Comparison of ENCODE assay signal across 19 cellular contexts in the genomic region with DNA sequence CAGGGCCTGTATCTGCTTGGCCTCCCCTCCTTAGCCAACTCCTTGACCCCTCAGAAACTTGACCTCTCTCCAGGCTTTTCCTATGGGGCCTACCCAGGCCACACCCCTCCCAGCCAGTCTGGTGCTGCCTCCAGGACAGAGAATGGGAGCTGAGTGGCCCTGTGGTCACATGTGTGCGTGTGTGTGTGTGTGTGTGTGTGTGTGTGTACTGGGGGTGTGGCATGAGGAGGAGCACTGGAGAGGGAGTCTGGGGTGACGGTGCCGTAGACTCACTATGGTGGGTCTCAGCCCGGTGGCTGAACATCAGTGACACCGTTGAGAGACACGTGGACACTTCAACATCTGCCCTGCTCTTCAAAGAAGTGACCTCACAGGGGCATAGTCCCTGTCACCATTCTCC.
DNase-seq lines count a peak whose midpoint lies in the region; ATAC-seq, FAIRE-seq and TF ChIP-seq lines count a peak whose summit lies in the region.
"Had no signal": no experiment of that assay in that cellular context is flagged by ENCODE, and none has a peak within 500 bp of the region (broad histone marks: within the 10 kb centered on the region; RNA-seq: fewer than 3 reads in every experiment).

No MANE protein-coding gene starts in this region.

- H3K27ac Mint-ChIP-seq in glutamatergic neuron (ENCODE audit: unreplicated experiment) (peak overlapping the region; percentile 11), progenitor cell of endocrine pancreas (peak overlapping the region; percentile 33)
- H3K27ac Mint-ChIP-seq in activated CD4-positive, alpha-beta T cell treated with anti-CD3 and anti-CD28 coated beads, Interleukin-2, amount 10 ng/mL, durations not matched to agents 24 days and 14 days, result no peak overlapping the region
- H3K27ac Mint-ChIP-seq: CD4-positive, alpha-beta memory T cell; HFFc6 had no signal

- H3K27me3 ChIP-seq in body of pancreas, result peaks cover 0 to 6% of the 10 kb centered on the region in 2 donors

- TF ChIP-seq CTCF in body of pancreas (IDR thresholded peaks at IDR 0.05) (no peak), glutamatergic neuron (IDR thresholded peaks at IDR 0.05; ENCODE audit: partially characterized antibody, unreplicated experiment) (no peak), progenitor cell of endocrine pancreas (IDR thresholded peaks at IDR 0.05; ENCODE audit: unreplicated experiment) (no peak)

- H3K27me3 Mint-ChIP-seq in glutamatergic neuron (ENCODE audit: unreplicated experiment), result peaks cover 35% of the 10 kb centered on the region
- H3K27me3 Mint-ChIP-seq in progenitor cell of endocrine pancreas, result peaks cover 44% of the 10 kb centered on the region
- peaks cover 3% of the 10 kb centered on the region for H3K27me3 Mint-ChIP-seq in activated CD4-positive, alpha-beta T cell treated with anti-CD3 and anti-CD28 coated beads, Interleukin-2, amount 10 ng/mL, durations not matched to agents 24 days and 14 days

- H3K9me3 ChIP-seq in body of pancreas, result no peaks in the 10 kb centered on the region

- H3K36me3 Mint-ChIP-seq in glutamatergic neuron (ENCODE audit: unreplicated experiment), result no peaks in the 10 kb centered on the region
- no peaks in the 10 kb centered on the region for H3K36me3 Mint-ChIP-seq in progenitor cell of endocrine pancreas (ENCODE audit: insufficient read depth)
- no peaks in the 10 kb centered on the region for H3K36me3 Mint-ChIP-seq in activated CD4-positive, alpha-beta T cell treated with anti-CD3 and anti-CD28 coated beads, Interleukin-2, amount 10 ng/mL, durations not matched to agents 24 days and 14 days (ENCODE audit: low read depth)
- H3K36me3 Mint-ChIP-seq: CD4-positive, alpha-beta memory T cell had no signal

- H3K4me3 Mint-ChIP-seq in glutamatergic neuron (ENCODE audit: unreplicated experiment), result no peak overlapping the region
- H3K4me3 Mint-ChIP-seq in progenitor cell of endocrine pancreas (ENCODE audit: low read depth), result no peak overlapping the region
- H3K4me3 Mint-ChIP-seq in activated CD4-positive, alpha-beta T cell treated with anti-CD3 and anti-CD28 coated beads, Interleukin-2, amount 10 ng/mL, durations not matched to agents 24 days and 14 days, result no peak overlapping the region
- H3K4me3 Mint-ChIP-seq: CD4-positive, alpha-beta memory T cell; H9; HFFc6 had no signal

- H3K4me1 ChIP-seq in body of pancreas, result no peaks in the 10 kb centered on the region

- no peak for TF ChIP-seq POLR2A in body of pancreas (IDR thresholded peaks at IDR 0.05)

- H3K9me3 Mint-ChIP-seq in glutamatergic neuron (ENCODE audit: unreplicated experiment), result peaks cover 22% of the 10 kb centered on the region
- H3K9me3 Mint-ChIP-seq in progenitor cell of endocrine pancreas (ENCODE audit: low read depth), result no peaks in the 10 kb centered on the region
- no peaks in the 10 kb centered on the region for H3K9me3 Mint-ChIP-seq in activated CD4-positive, alpha-beta T cell treated with anti-CD3 and anti-CD28 coated beads, Interleukin-2, amount 10 ng/mL, durations not matched to agents 24 days and 14 days
- H3K9me3 Mint-ChIP-seq: CD4-positive, alpha-beta memory T cell; H9; HFFc6 had no signal

- no peak overlapping the region for H3K4me3 ChIP-seq in body of pancreas
- H3K4me3 ChIP-seq: GM23248 had no signal

- H3K36me3 ChIP-seq in body of pancreas (replicated peaks in 1 of 2; ENCODE audit: insufficient read depth in 1 of 2, low read depth in 2 of 2), result no peaks in the 10 kb centered on the region

- intact Hi-C loops in body of pancreas (cut with DNase I), result no loop called here
- intact Hi-C loops in activated CD4-positive, alpha-beta T cell treated with anti-CD3 and anti-CD28 coated beads, Interleukin-2, amount 10 ng/mL, durations not matched to agents 24 days and 14 days (cut with micrococcal nuclease), result no loop called here

- peak; percentile 9 for ATAC-seq in body of pancreas
- ATAC-seq: HCT116 had no signal

- DNase-seq in body of pancreas, result no peak
- DNase-seq in glutamatergic neuron, result no peak
- DNase-seq in progenitor cell of endocrine pancreas (ENCODE audit: low spot score, unreplicated experiment), result no peak
- DNase-seq in activated CD4-positive, alpha-beta T cell treated with anti-CD3 and anti-CD28 coated beads, Interleukin-2, amount 10 ng/mL, durations not matched to agents 24 days and 14 days, result no peak
- DNase-seq in dermis blood vessel endothelial cell, result no peak
- no peak for DNase-seq in GM19239 (ENCODE audit: insufficient read length, low spot score)
- DNase-seq: C1 segment of cervical spinal cord; Calu3; CD4-positive, alpha-beta memory T cell; COR-L47; DMS53; DMS79 treated with DMSO at 0.1 percent for 48 hours; GF-D8; GM23248; H9; HFFc6 had no signal

- 70 to 72% methylated on average over 3 to 5 of the region's 6 CpGs for WGBS in body of pancreas, 2 donors

- H3K27ac ChIP-seq in body of pancreas, result no peak overlapping the region
- H3K27ac ChIP-seq: GM23248 had no signal

- H3K4me1 Mint-ChIP-seq in glutamatergic neuron (ENCODE audit: low read depth, unreplicated experiment) (peaks cover 38% of the 10 kb centered on the region), progenitor cell of endocrine pancreas (ENCODE audit: low read depth) (no peaks in the 10 kb centered on the region)
- H3K4me1 Mint-ChIP-seq in activated CD4-positive, alpha-beta T cell treated with anti-CD3 and anti-CD28 coated beads, Interleukin-2, amount 10 ng/mL, durations not matched to agents 24 days and 14 days, result no peaks in the 10 kb centered on the region
- H3K4me1 Mint-ChIP-seq: CD4-positive, alpha-beta memory T cell had no signal

- no peak for FAIRE-seq in GM19239 (lab: Jason Lieb, UNC)
- FAIRE-seq: GM12891, GM18507 had no signal
